ENCODE assay signal across 23 cellular contexts in the genomic region with DNA sequence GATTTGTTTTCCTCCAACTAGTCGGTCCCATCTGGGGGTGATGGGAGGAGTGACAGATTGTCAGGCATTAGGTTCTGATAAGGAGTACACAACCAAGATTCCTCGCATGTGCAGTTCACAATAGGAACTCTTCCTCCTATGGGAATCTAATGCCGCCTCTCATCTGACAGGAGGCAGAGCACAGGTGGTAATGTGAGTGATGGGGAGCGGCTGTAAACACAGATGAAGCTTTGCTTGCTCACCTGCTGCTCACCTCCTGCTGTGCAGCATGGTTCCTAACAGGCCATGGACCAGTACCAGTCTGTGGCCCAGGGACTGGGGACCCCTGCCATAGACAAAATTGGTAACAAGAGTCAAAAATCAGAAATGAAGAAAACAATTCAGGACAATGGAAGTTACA.
"Had no signal": no experiment of that assay in that cellular context is flagged by ENCODE, and none has a peak within 500 bp of the region (broad histone marks: within the 10 kb centered on the region; RNA-seq: fewer than 3 reads in every experiment).

No MANE protein-coding gene starts in this region.

- H3K4me3 ChIP-seq: breast epithelium, hepatocyte, left lung, neural progenitor cell, thoracic aorta had no signal

- H3K27ac ChIP-seq: breast epithelium, left lung, neural progenitor cell, thoracic aorta had no signal

- H3K4me3 Mint-ChIP-seq: activated naive CD8-positive, alpha-beta T cell treated with anti-CD3 and anti-CD28 coated beads for 36 hours; central memory CD8-positive, alpha-beta T cell; effector memory CD8-positive, alpha-beta T cell; immature natural killer cell; naive thymus-derived CD4-positive, alpha-beta T cell; neural progenitor cell; stimulated activated memory B cell treated with anti-CD40 and anti-IgM and Interleukin-4, amounts not matched to agents 10 μg/mL and 1 μg/mL and 100 μg/mL, for 72 hours; type B pancreatic cell; WTC11 had no signal

- H3K36me3 Mint-ChIP-seq: activated naive CD8-positive, alpha-beta T cell treated with anti-CD3 and anti-CD28 coated beads for 36 hours; immature natural killer cell; naive thymus-derived CD4-positive, alpha-beta T cell; neural progenitor cell; stimulated activated memory B cell treated with anti-CD40 and anti-IgM and Interleukin-4, amounts not matched to agents 10 μg/mL and 1 μg/mL and 100 μg/mL, for 72 hours; type B pancreatic cell; WTC11 had no signal

- H3K27me3 ChIP-seq: breast epithelium, hepatocyte, left lung, neural progenitor cell had no signal

- H3K9me3 Mint-ChIP-seq: activated naive CD8-positive, alpha-beta T cell treated with anti-CD3 and anti-CD28 coated beads for 36 hours; central memory CD8-positive, alpha-beta T cell; effector memory CD8-positive, alpha-beta T cell; immature natural killer cell; neural progenitor cell; stimulated activated memory B cell treated with anti-CD40 and anti-IgM and Interleukin-4, amounts not matched to agents 10 μg/mL and 1 μg/mL and 100 μg/mL, for 72 hours; WTC11 had no signal

- H3K4me1 ChIP-seq: breast epithelium, neural progenitor cell had no signal

- H3K36me3 ChIP-seq: breast epithelium, left lung, neural progenitor cell, thoracic aorta had no signal

- H3K4me1 Mint-ChIP-seq: activated naive CD8-positive, alpha-beta T cell treated with anti-CD3 and anti-CD28 coated beads for 36 hours; central memory CD8-positive, alpha-beta T cell; immature natural killer cell; naive thymus-derived CD4-positive, alpha-beta T cell; stimulated activated memory B cell treated with anti-CD40 and anti-IgM and Interleukin-4, amounts not matched to agents 10 μg/mL and 1 μg/mL and 100 μg/mL, for 72 hours had no signal

- DNase-seq: activated CD4-positive, alpha-beta T cell treated with anti-CD3 and anti-CD28 coated beads, Interleukin-2, amount 50 U/mL, for 48 hours; activated CD8-positive, alpha-beta memory T cell treated with anti-CD3 and anti-CD28 coated beads, Interleukin-2, amount 50 U/mL, for 48 hours; activated naive CD4-positive, alpha-beta T cell treated with Interleukin-2 at 50 U/mL for 16 hours; activated naive CD8-positive, alpha-beta T cell treated with anti-CD3 and anti-CD28 coated beads for 36 hours; activated T-cell treated with anti-CD3 and anti-CD28 coated beads, Interleukin-2, amount 50 U/mL, for 48 hours; amniotic stem cell; effector memory CD8-positive, alpha-beta T cell; foreskin melanocyte; glutamatergic neuron; immature natural killer cell; left lung; naive thymus-derived CD4-positive, alpha-beta T cell; small intestine; stimulated activated CD4-positive, alpha-beta T cell treated with anti-CD3 and anti-CD28 coated beads, Interleukin-2, amount 100 ng/mL, for 24 hours; T-helper 9 cell had no signal

- H3K9me3 ChIP-seq: breast epithelium, left lung, thoracic aorta had no signal

- H3K27ac Mint-ChIP-seq: activated naive CD8-positive, alpha-beta T cell treated with anti-CD3 and anti-CD28 coated beads for 36 hours; effector memory CD8-positive, alpha-beta T cell; immature natural killer cell; naive thymus-derived CD4-positive, alpha-beta T cell; neural progenitor cell; stimulated activated memory B cell treated with anti-CD40 and anti-IgM and Interleukin-4, amounts not matched to agents 10 μg/mL and 1 μg/mL and 100 μg/mL, for 72 hours; type B pancreatic cell; WTC11 had no signal

- H3K27me3 Mint-ChIP-seq: activated naive CD8-positive, alpha-beta T cell treated with anti-CD3 and anti-CD28 coated beads for 36 hours; central memory CD8-positive, alpha-beta T cell; effector memory CD8-positive, alpha-beta T cell; stimulated activated memory B cell treated with anti-CD40 and anti-IgM and Interleukin-4, amounts not matched to agents 10 μg/mL and 1 μg/mL and 100 μg/mL, for 72 hours; type B pancreatic cell had no signal
